ENCODE assay signal across 22 cellular contexts in genomic region chr3:70740872-70741271, GRCh38.
DNase-seq lines count a peak whose midpoint lies in the region; TF ChIP-seq lines count a peak whose summit lies in the region.
"Had no signal": no experiment of that assay in that cellular context is flagged by ENCODE, and none has a peak within 500 bp of the region (broad histone marks: within the 10 kb centered on the region; RNA-seq: fewer than 3 reads in every experiment).

No MANE protein-coding gene starts in this region.

- no peak overlapping the region for H3K4me3 Mint-ChIP-seq in nephron progenitor cell

- H3K4me1 Mint-ChIP-seq in nephron progenitor cell = peaks cover 12% of the 10 kb centered on the region

- H3K27me3 Mint-ChIP-seq in nephron progenitor cell (ENCODE audit: low read depth, poor library complexity) = peaks cover 2% of the 10 kb centered on the region

- H3K27ac Mint-ChIP-seq in nephron progenitor cell = peak overlapping the region; percentile 27

- TF ChIP-seq CTCF in nephron progenitor cell (IDR thresholded peaks at IDR 0.05) = no peak

- no peaks in the 10 kb centered on the region for H3K36me3 Mint-ChIP-seq in nephron progenitor cell (ENCODE audit: low read depth)

- H3K9me3 Mint-ChIP-seq in nephron progenitor cell = no peaks in the 10 kb centered on the region

- DNase-seq in NCI-H1417 (lab: John Stamatoyannopoulos, UW) (peak in 2 of 3 experiments; percentile 17 to 64), NCI-H1417 treated with DMSO at 0.1 percent for 48 hours (lab: John Stamatoyannopoulos, UW) (no peak), SHP77 (lab: John Stamatoyannopoulos, UW) (peak; percentile 6 to 26), dermis microvascular lymphatic vessel endothelial cell (ENCODE audit: low read depth in 2 of 2) (peak; percentile 32 to 94), nephron progenitor cell (no peak), OCI-M2 (lab: John Stamatoyannopoulos, UW; ENCODE audit: unreplicated experiment) (no peak), SKM-1 treated with dmso at 0.1 percent for 144 hours (lab: John Stamatoyannopoulos, UW; ENCODE audit: unreplicated experiment) (no peak)
- no peak for DNase-seq in stimulated activated CD4-positive, alpha-beta T cell treated with anti-CD3 and anti-CD28 coated beads, Interleukin-2, amount 100 ng/mL, for 48 hours
- DNase-seq: 8988T, Calu3, GM23248, H7, MM.1S, NCI-H1048, NCI-H1436, NCI-H187 treated with DMSO at 0.1 percent for 48 hours, NCI-H2171 treated with DMSO at 0.1 percent for 48 hours, NCI-H345, NCI-H510A treated with DMSO at 0.1 percent for 48 hours, NCI-H82, Peyer's patch, SK-N-SH had no signal

Comparison
In these comparisons a context has a peak if more than half of its experiments do, and no peak if none do; other contexts are left out.
1. DNase-seq: peak in NCI-H1417 (2 of 3), SHP77 (2 of 2) and dermis microvascular lymphatic vessel endothelial cell (2 of 2); none in NCI-H1417 treated with DMSO at 0.1 percent for 48 hours (single experiment), nephron progenitor cell (single experiment), stimulated activated CD4-positive, alpha-beta T cell treated with anti-CD3 and anti-CD28 coated beads, Interleukin-2, amount 100 ng/mL, for 48 hours (0 of 2), OCI-M2 (single experiment) and SKM-1 treated with dmso at 0.1 percent for 144 hours (single experiment).